Comparison of ENCODE assay signal across 42 cellular contexts in genomic region chr1:54204199-54204598, GRCh38. TPM values are rescaled to one million over a fixed set of nuclear protein-coding genes. Genes with fewer than 3 reads are reported as not detected.
A peak's percentile ranks its signal among the peaks of the same experiment; 100 is the strongest.
DNase-seq lines count a peak whose midpoint lies in the region; ATAC-seq, FAIRE-seq and TF ChIP-seq lines count a peak whose summit lies in the region.
"Had no signal": no experiment of that assay in that cellular context is flagged by ENCODE, and none has a peak within 500 bp of the region (broad histone marks: within the 10 kb centered on the region; RNA-seq: fewer than 3 reads in every experiment).

No MANE protein-coding gene starts in this region.

- ATAC-seq in right lobe of liver: no peak
- no peak for ATAC-seq in HepG2
- ATAC-seq in HG03108 (IDR thresholded peaks at IDR 0.05; ENCODE audit: unreplicated experiment): no peak
- ATAC-seq: A549; CD8-positive, alpha-beta T cell had no signal

- no peaks in the 10 kb centered on the region for H3F3A ChIP-seq in Loucy (ENCODE audit: low read depth)

- no peak for FAIRE-seq in HepG2 (lab: Jason Lieb, UNC)
- FAIRE-seq: A204.1, A549, D721Med had no signal

- no peak overlapping the region for H2AFZ ChIP-seq in HepG2 (ENCODE audit: low read length)
- H2AFZ ChIP-seq in Loucy (ENCODE audit: low read length): no peak overlapping the region

- TF ChIP-seq POLR2A in right lobe of liver (IDR thresholded peaks at IDR 0.05) (no peak), HepG2 (IDR thresholded peaks at IDR 0.05; ENCODE audit: insufficient read depth in 1 of 2, low read depth in 2 of 2, low read length in 2 of 2) (no peak)

- H3K9me3 ChIP-seq in right lobe of liver (no peaks in the 10 kb centered on the region), HepG2 (ENCODE audit: low read length) (no peaks in the 10 kb centered on the region), HEK293 (ENCODE audit: control insufficient read depth, insufficient read depth, low read depth, low read length) (no peaks in the 10 kb centered on the region), Loucy (ENCODE audit: insufficient read depth, low read depth, low read length) (no peaks in the 10 kb centered on the region)
- H3K9me3 ChIP-seq: A549; BE2C; BLaER1; BLaER1 treated with 17β-estradiol and CSF1 and Interleukin-3, amounts not matched to agents 10 nM and 100 nM; Caco-2 had no signal

- CTCF ChIA-PET in HepG2 (lab: Yijun Ruan, JAX; ENCODE audit: low intra/inter-chr PET ratio, low total read pairs): no interaction called here
- CTCF ChIA-PET in HEK293 (lab: Yijun Ruan, JAX): interaction anchor here (0.6 to 2.1 kb wide), 2 partner anchors 23 kb away, joined by 4 to 7 read pairs; no protein-coding TSS in a partner anchor

- POLR2A ChIA-PET in HepG2 (lab: Yijun Ruan, JAX) (interaction anchor here (1.0 kb wide), 1 partner anchor 15 kb away, joined by 3 read pairs; no protein-coding TSS in a partner anchor), HEK293 (lab: Yijun Ruan, JAX) (interaction anchor here (0.5 to 0.6 kb wide), 2 partner anchors 100 to 729 kb away, joined by 3 read pairs; no protein-coding TSS in a partner anchor)

- no peaks in the 10 kb centered on the region for H3K9me2 ChIP-seq in Loucy (replicated peaks; ENCODE audit: low read depth, low read length)

- H3K4me1 ChIP-seq in right lobe of liver: peaks cover 0 to 20% (median 7%) of the 10 kb centered on the region in 4 donors
- H3K4me1 ChIP-seq in HepG2 (ENCODE audit: insufficient read depth, low read length): peaks cover 26% of the 10 kb centered on the region
- H3K4me1 ChIP-seq in HEK293 (ENCODE audit: control insufficient read depth, insufficient read depth, low read length): peaks cover 5% of the 10 kb centered on the region
- peaks cover 28% of the 10 kb centered on the region for H3K4me1 ChIP-seq in Loucy (ENCODE audit: insufficient read depth, low read length, poor library complexity, severe bottlenecking)
- H3K4me1 ChIP-seq: BE2C, Caco-2 had no signal

- intact Hi-C loops in right lobe of liver (cut with DNase I): no loop called here
- intact Hi-C loops in HepG2 (cut with micrococcal nuclease; ENCODE audit: unreplicated experiment): loop anchor here (10.0 kb wide), 1 partner anchor 129 kb away; no protein-coding TSS in a partner anchor

- DNase-seq in right lobe of liver (no peak), HepG2 (ENCODE audit: low spot score) (no peak), Caki2 (ENCODE audit: low read depth) (peak; percentile 61), GF-D8 (lab: John Stamatoyannopoulos, UW) (no peak), NCI-H446 (lab: John Stamatoyannopoulos, UW) (no peak)
- DNase-seq: 8988T; ACHN; AML-193; BE2C; C1 segment of cervical spinal cord; Caco-2; Calu3; CD4-positive, alpha-beta memory T cell; CD4-positive, alpha-beta T cell; CD4-positive, CD25-positive, alpha-beta regulatory T cell; CD8-positive, alpha-beta memory T cell; CD8-positive, alpha-beta T cell; COR-L47; DMS 273 treated with DMSO at 0.1 percent for 48 hours; DMS153; DMS53; DMS79; DMS79 treated with DMSO at 0.1 percent for 48 hours; DND-41; EL had no signal

- H3K79me2 ChIP-seq in HepG2 (ENCODE audit: insufficient read depth, low read length) (peaks cover 33% of the 10 kb centered on the region), Loucy (ENCODE audit: insufficient read depth, low read length) (peaks cover 38% of the 10 kb centered on the region)

- no peak for TF ChIP-seq RAD21 in HepG2 (CRISPR knock-in tag; IDR thresholded peaks at IDR 0.05)

- H4K20me1 ChIP-seq in HepG2 (ENCODE audit: insufficient read depth, low read length): no peaks in the 10 kb centered on the region
- H4K20me1 ChIP-seq in Loucy (ENCODE audit: insufficient read depth, low read length, poor library complexity, severe bottlenecking): peaks cover 17% of the 10 kb centered on the region

- H3K27ac ChIP-seq in right lobe of liver (peak overlapping the region in 2 of 3 donors; percentile 34 to 64), HepG2 (ENCODE audit: extremely low read length, insufficient read depth, low read length) (no peak overlapping the region), HEK293 (ENCODE audit: extremely low read depth, low read depth, low read length) (no peak overlapping the region)
- H3K27ac ChIP-seq: 22Rv1; A549; BLaER1; BLaER1 treated with 17β-estradiol and CSF1 and Interleukin-3, amounts not matched to agents 10 nM and 100 nM; C4-2B had no signal

- H3K4me3 ChIP-seq in right lobe of liver (no peak overlapping the region), HepG2 (replicated peaks in 1 of 3; ENCODE audit: insufficient read depth in 1 of 3, low read depth in 2 of 3, low read length in 3 of 3) (no peak overlapping the region), HEK293 (ENCODE audit: low read depth, low read length) (no peak overlapping the region), Loucy (ENCODE audit: low read length, poor library complexity, severe bottlenecking) (no peak overlapping the region)
- H3K4me3 ChIP-seq: A549; BLaER1; BLaER1 treated with 17β-estradiol and CSF1 and Interleukin-3, amounts not matched to agents 10 nM and 100 nM had no signal

- H3K9ac ChIP-seq in HepG2 (ENCODE audit: insufficient read depth, low read depth, low read length) (no peak overlapping the region), Loucy (ENCODE audit: low read depth, low read length, poor library complexity, severe bottlenecking) (no peak overlapping the region)
- H3K9ac ChIP-seq: BLaER1; BLaER1 treated with 17β-estradiol and CSF1 and Interleukin-3, amounts not matched to agents 10 nM and 100 nM had no signal

- WGBS in right lobe of liver (ENCODE audit: insufficient coverage, low coverage, low lambda C conversion rate, missing lambda C conversion rate): 78% methylated on average over 7 of the region's 7 CpGs
- 85% methylated on average over 7 of the region's 7 CpGs for WGBS in HepG2 (ENCODE audit: low lambda C conversion rate)

- BruUV-seq in HepG2 (replicated peaks; lab: Mats Ljungman, UMichigan): no TSS peak

- in situ Hi-C loops in HepG2 (cut with HindIII; ENCODE audit: extremely low pct_ligation_motif_present, low pct_unique_long_range_greater_than_20kb) (no loop called here), Caki2 (cut with HindIII; ENCODE audit: low pct_unique_long_range_greater_than_20kb, low sequenced_read_pairs) (no loop called here)

- no peaks in the 10 kb centered on the region for H3K27me3 ChIP-seq in right lobe of liver
- no peaks in the 10 kb centered on the region; a peak in 1 of 5 replicates for H3K27me3 ChIP-seq in HepG2 (ENCODE audit: control insufficient read depth in 1 of 2, insufficient read depth in 2 of 2, low read length in 2 of 2)
- no peaks in the 10 kb centered on the region for H3K27me3 ChIP-seq in Loucy (ENCODE audit: insufficient read depth, low read length, poor library complexity, severe bottlenecking)
- H3K27me3 ChIP-seq: BE2C; BLaER1; BLaER1 treated with 17β-estradiol and CSF1 and Interleukin-3, amounts not matched to agents 10 nM and 100 nM had no signal

- H3K36me3 ChIP-seq in right lobe of liver: peaks cover 0 to 28% (median 10%) of the 10 kb centered on the region in 4 donors
- H3K36me3 ChIP-seq in HepG2 (replicated peaks in 1 of 2; ENCODE audit: control insufficient read depth in 1 of 2, insufficient read depth in 2 of 2, low read length in 2 of 2): peaks cover 13 to 40% of the 10 kb centered on the region in 2 experiments
- peaks cover 43 to 71% of the 10 kb centered on the region in 2 experiments for H3K36me3 ChIP-seq in HEK293 (ENCODE audit: control insufficient read depth in 2 of 2, insufficient read depth in 1 of 2, low read length in 2 of 2)
- H3K36me3 ChIP-seq in Loucy (ENCODE audit: insufficient read depth, low read length): peaks cover 25% of the 10 kb centered on the region; the same call in 1 of the 2 replicates

- no peak for TF ChIP-seq CTCF in right lobe of liver (IDR thresholded peaks at IDR 0.05)
- TF ChIP-seq CTCF in HepG2 (CRISPR knock-in tag; IDR thresholded peaks at IDR 0.05): no peak
- no peak for TF ChIP-seq CTCF in HEK293 (tag by site-specific recombination; IDR thresholded peaks at IDR 0.05)
- TF ChIP-seq CTCF in Loucy (conservative IDR thresholded peaks at IDR 0.05; ENCODE audit: low read length): no peak

- H3K4me2 ChIP-seq in HepG2 (ENCODE audit: low read depth, low read length) (no peak overlapping the region), Loucy (ENCODE audit: low read depth, low read length, poor library complexity, severe bottlenecking) (peak overlapping the region; percentile 2)
- H3K4me2 ChIP-seq: A549; BLaER1; BLaER1 treated with 17β-estradiol and CSF1 and Interleukin-3, amounts not matched to agents 10 nM and 100 nM had no signal

- no peak for TF ChIP-seq EP300 in HepG2 (IDR thresholded peaks at IDR 0.05; ENCODE audit: low read depth in 2 of 2, low read length in 2 of 2)
- TF ChIP-seq EP300 in HepG2 (CRISPR knock-in tag; IDR thresholded peaks at IDR 0.05; ENCODE audit: borderline replicate concordance): no peak

RNA-seq across cellular contexts. Expression of gene MRPL37, which starts 4.2 kb away (rescaled TPM):
- total RNA-seq in right lobe of liver (100 to 1,000 TPM in 1 of 6 experiments, 10 to 100 TPM in 5; 56.2 to 108 (median 73.4) TPM), HepG2 (2016; rRNA removed; fragmentation: Illumina TruSeq; extraction: Trizol) (127 and 143 TPM in 2 replicates)
- 107 and 109 TPM in 2 replicates for total RNA-seq in HepG2 (2016; cell fraction: cytosol; rRNA removed; fragmentation: Illumina TruSeq; extraction: Trizol; ENCODE audit: low read depth)
- 123 and 145 TPM in 2 replicates for total RNA-seq in HepG2 (2016; cell fraction: insoluble cytoplasmic fraction; rRNA removed; fragmentation: Illumina TruSeq; extraction: Trizol)
- total RNA-seq in HepG2 (2016; cell fraction: membrane; rRNA removed; fragmentation: Illumina TruSeq; extraction: Trizol): 128 and 139 TPM in 2 replicates
- total RNA-seq in HepG2 (2016; cell fraction: nucleus; rRNA removed; fragmentation: Illumina TruSeq; extraction: Trizol): 50.3 and 58.7 TPM in 2 replicates
- polyA plus RNA-seq in HepG2 (2011; rRNA removed): 26.5 and 31.7 TPM in 2 replicates
- polyA plus RNA-seq in HepG2 (2011; cell fraction: cytosol; rRNA removed): 31.8 and 37.2 TPM in 2 replicates
- 15.6 and 18.1 TPM in 2 replicates for polyA plus RNA-seq in HepG2 (2011; cell fraction: nucleus; rRNA removed)
- 81.3 and 106 TPM in 2 replicates for polyA plus RNA-seq in HepG2 (2012)
- 175 and 183 TPM in 2 replicates for polyA plus RNA-seq in HepG2 (2016; cell fraction: cytosol; fragmentation: Illumina TruSeq; extraction: Trizol; ENCODE audit: low read depth)
- polyA plus RNA-seq in HepG2 (2016; cell fraction: insoluble cytoplasmic fraction; fragmentation: Illumina TruSeq; extraction: Trizol; ENCODE audit: low read depth): 248 and 256 TPM in 2 replicates
- 177 and 183 TPM in 2 replicates for polyA plus RNA-seq in HepG2 (2016; cell fraction: membrane; fragmentation: Illumina TruSeq; extraction: Trizol; ENCODE audit: low read depth)
- polyA plus RNA-seq in HepG2 (2016; cell fraction: nucleus; fragmentation: Illumina TruSeq; extraction: Trizol; ENCODE audit: insufficient read depth, low read depth): 106 TPM in 2 replicates
- polyA minus RNA-seq in HepG2 (2011; rRNA and poly(A)+ RNA removed; ENCODE audit: low replicate concordance): 34.6 and 75.1 TPM in 2 replicates
- polyA minus RNA-seq in HepG2 (2011; cell fraction: cytosol; rRNA and poly(A)+ RNA removed): 16.6 and 17.3 TPM in 2 replicates
- 12.8 and 13.4 TPM in 2 replicates for polyA minus RNA-seq in HepG2 (2011; cell fraction: nucleus; rRNA and poly(A)+ RNA removed)
- 112 and 142 TPM in 2 replicates for total RNA-seq in Caki2 (2014; rRNA removed; shearing (Covaris generic); ENCODE audit: low replicate concordance)

RNA-seq across cellular contexts. Expression of gene CYB5RL, which starts 4.4 kb away (rescaled TPM):
- total RNA-seq in right lobe of liver: 1 to 10 TPM; 2.5 to 4.6 (median 3.0) TPM
- 4.1 and 5.0 TPM in 2 replicates for total RNA-seq in HepG2 (2016; rRNA removed; fragmentation: Illumina TruSeq; extraction: Trizol)
- total RNA-seq in HepG2 (2016; cell fraction: cytosol; rRNA removed; fragmentation: Illumina TruSeq; extraction: Trizol; ENCODE audit: low read depth): 4.4 and 6.3 TPM in 2 replicates
- total RNA-seq in HepG2 (2016; cell fraction: insoluble cytoplasmic fraction; rRNA removed; fragmentation: Illumina TruSeq; extraction: Trizol): 4.6 and 4.8 TPM in 2 replicates
- total RNA-seq in HepG2 (2016; cell fraction: membrane; rRNA removed; fragmentation: Illumina TruSeq; extraction: Trizol): 4.8 and 6.3 TPM in 2 replicates
- total RNA-seq in HepG2 (2016; cell fraction: nucleus; rRNA removed; fragmentation: Illumina TruSeq; extraction: Trizol): 2.2 and 3.2 TPM in 2 replicates
- polyA plus RNA-seq in HepG2 (2011; rRNA removed): 3.7 and 3.9 TPM in 2 replicates
- 3.2 TPM in 2 replicates for polyA plus RNA-seq in HepG2 (2011; cell fraction: cytosol; rRNA removed)
- polyA plus RNA-seq in HepG2 (2011; cell fraction: nucleus; rRNA removed): 6.4 and 7.3 TPM in 2 replicates
- 2.2 and 2.6 TPM in 2 replicates for polyA plus RNA-seq in HepG2 (2012)
- polyA plus RNA-seq in HepG2 (2016; cell fraction: cytosol; fragmentation: Illumina TruSeq; extraction: Trizol; ENCODE audit: low read depth): 5.6 and 6.5 TPM in 2 replicates
- 2.7 and 2.9 TPM in 2 replicates for polyA plus RNA-seq in HepG2 (2016; cell fraction: insoluble cytoplasmic fraction; fragmentation: Illumina TruSeq; extraction: Trizol; ENCODE audit: low read depth)
- 3.5 and 4.4 TPM in 2 replicates for polyA plus RNA-seq in HepG2 (2016; cell fraction: membrane; fragmentation: Illumina TruSeq; extraction: Trizol; ENCODE audit: low read depth)
- 4.5 and 5.3 TPM in 2 replicates for polyA plus RNA-seq in HepG2 (2016; cell fraction: nucleus; fragmentation: Illumina TruSeq; extraction: Trizol; ENCODE audit: insufficient read depth, low read depth)
- polyA minus RNA-seq in HepG2 (2011; rRNA and poly(A)+ RNA removed; ENCODE audit: low replicate concordance): 5.6 and 19.2 TPM in 2 replicates
- polyA minus RNA-seq in HepG2 (2011; cell fraction: cytosol; rRNA and poly(A)+ RNA removed): 0.79 and 1.4 TPM in 2 replicates
- polyA minus RNA-seq in HepG2 (2011; cell fraction: nucleus; rRNA and poly(A)+ RNA removed): 3.5 and 6.2 TPM in 2 replicates
- total RNA-seq in Caki2 (2014; rRNA removed; shearing (Covaris generic); ENCODE audit: low replicate concordance): 3.6 and 3.8 TPM in 2 replicates

RNA-seq across cellular contexts. Expression of gene CDCP2, which starts 51.4 kb away (rescaled TPM):
- total RNA-seq in right lobe of liver (not detected), HepG2 (2016; rRNA removed; fragmentation: Illumina TruSeq; extraction: Trizol) (not detected in 2 replicates)
- total RNA-seq in HepG2 (2016; cell fraction: cytosol; rRNA removed; fragmentation: Illumina TruSeq; extraction: Trizol; ENCODE audit: low read depth): not detected in 2 replicates
- total RNA-seq in HepG2 (2016; cell fraction: insoluble cytoplasmic fraction; rRNA removed; fragmentation: Illumina TruSeq; extraction: Trizol): not detected in 2 replicates
- total RNA-seq in HepG2 (2016; cell fraction: membrane; rRNA removed; fragmentation: Illumina TruSeq; extraction: Trizol): not detected in 2 replicates
- not detected in 2 replicates for total RNA-seq in HepG2 (2016; cell fraction: nucleus; rRNA removed; fragmentation: Illumina TruSeq; extraction: Trizol)
- 0.03 TPM in 1 of 2 replicates, not detected in the other for polyA plus RNA-seq in HepG2 (2011; rRNA removed)
- not detected in 2 replicates for polyA plus RNA-seq in HepG2 (2011; cell fraction: cytosol; rRNA removed)
- polyA plus RNA-seq in HepG2 (2011; cell fraction: nucleus; rRNA removed): not detected in 2 replicates
- polyA plus RNA-seq in HepG2 (2012): not detected in 2 replicates
- polyA plus RNA-seq in HepG2 (2016; cell fraction: cytosol; fragmentation: Illumina TruSeq; extraction: Trizol; ENCODE audit: low read depth): not detected in 2 replicates
- polyA plus RNA-seq in HepG2 (2016; cell fraction: insoluble cytoplasmic fraction; fragmentation: Illumina TruSeq; extraction: Trizol; ENCODE audit: low read depth): not detected in 2 replicates
- not detected in 2 replicates for polyA plus RNA-seq in HepG2 (2016; cell fraction: membrane; fragmentation: Illumina TruSeq; extraction: Trizol; ENCODE audit: low read depth)
- polyA plus RNA-seq in HepG2 (2016; cell fraction: nucleus; fragmentation: Illumina TruSeq; extraction: Trizol; ENCODE audit: insufficient read depth, low read depth): not detected in 2 replicates
- not detected in 2 replicates for polyA minus RNA-seq in HepG2 (2011; rRNA and poly(A)+ RNA removed; ENCODE audit: low replicate concordance)
- polyA minus RNA-seq in HepG2 (2011; cell fraction: cytosol; rRNA and poly(A)+ RNA removed): not detected in 2 replicates
- not detected in 2 replicates for polyA minus RNA-seq in HepG2 (2011; cell fraction: nucleus; rRNA and poly(A)+ RNA removed)
- not detected in 2 replicates for total RNA-seq in Caki2 (2014; rRNA removed; shearing (Covaris generic); ENCODE audit: low replicate concordance)
- total RNA-seq: A172; A673; B cell; Caco-2; Calu3; CD4-positive, alpha-beta T cell; CD8-positive, alpha-beta memory T cell; CD8-positive, alpha-beta T cell; Daoy had no signal
- polyA plus RNA-seq: A549; AG04450; BJ; CD14-positive monocyte; CD4-positive, alpha-beta memory T cell; CD4-positive, CD25-positive, alpha-beta regulatory T cell; CD8-positive, alpha-beta memory T cell had no signal

Comparison
In these comparisons a context has a peak if more than half of its experiments do, and no peak if none do; other contexts are left out.
1. H3K27ac ChIP-seq: peak in right lobe of liver (2 of 3); none in HepG2 (single experiment) and HEK293 (single experiment).